ENCODE assay signal across 8 cellular contexts in the genomic region with DNA sequence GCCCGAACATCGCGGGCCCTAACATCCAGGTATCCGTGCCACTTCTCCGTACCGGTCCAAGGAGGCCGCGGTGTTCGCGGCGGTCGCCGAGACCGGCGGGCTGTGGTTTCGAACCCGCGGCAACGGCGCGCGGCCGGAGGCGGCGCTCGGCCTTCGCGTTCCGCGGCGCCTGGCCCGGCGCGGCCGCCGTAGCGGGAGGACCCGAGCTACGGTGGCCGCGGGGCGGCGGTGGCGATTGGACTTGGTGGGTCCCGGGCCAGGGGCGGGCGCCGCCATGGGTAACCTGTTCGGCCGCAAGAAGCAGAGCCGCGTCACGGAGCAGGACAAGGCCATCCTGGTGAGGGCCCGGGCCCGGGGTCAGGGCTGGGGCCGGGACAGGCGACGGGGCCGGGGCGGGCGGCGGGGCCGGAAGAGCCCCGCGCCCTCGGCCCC. TPM values are rescaled to one million over a fixed set of nuclear protein-coding genes. Genes with fewer than 3 reads are reported as not detected.
DNase-seq lines count a peak whose midpoint lies in the region; ATAC-seq, FAIRE-seq and TF ChIP-seq lines count a peak whose summit lies in the region.

A gene (plus strand): TSS at position 197 of the 432 bp plus-strand sequence. CDS start 78 bp downstream, at position 275.

- intact Hi-C loops in activated B cell treated with CpG ODN at 0.5 μM for 24 hours (cut with micrococcal nuclease): loop anchor here (1.0 kb wide), 1 partner anchor 447 kb away; a partner anchor contains a TSS

- peak; percentile 62 for ATAC-seq in activated B cell treated with CpG ODN at 0.5 μM for 24 hours (ENCODE audit: low read depth)
- no peak for ATAC-seq in HG03342 (IDR thresholded peaks at IDR 0.05; ENCODE audit: unreplicated experiment)

- H3K4me3 ChIP-seq in BE2C (ENCODE audit: low read depth, low read length): peak within 1 kb of the TSS; percentile 72
- peak within 1 kb of the TSS; percentile 64 for H3K4me3 ChIP-seq in bronchial epithelial cell (ENCODE audit: low read depth, low read length)
- peak within 1 kb of the TSS; percentile 79 to 99 (median 97) for H3K4me3 ChIP-seq in skin epidermis

- H3K27ac Mint-ChIP-seq in activated B cell treated with CpG ODN at 0.5 μM for 24 hours: peak within 1 kb of the TSS; percentile 50

- POLR2A ChIA-PET in activated B cell treated with CpG ODN at 0.5 μM for 24 hours (lab: Charles Lee): interaction anchor here (0.6 to 1.5 kb wide), 3 partner anchors 537 to 658 kb away, joined by 3 to 5 read pairs (median 3); a partner anchor contains a TSS

- no peaks in the 10 kb centered on the region for H3K9me3 Mint-ChIP-seq in activated B cell treated with CpG ODN at 0.5 μM for 24 hours

- CTCF ChIA-PET in activated B cell treated with CpG ODN at 0.5 μM for 24 hours (lab: Charles Lee): no interaction called here

- DNase-seq in BE2C: peak; percentile 79
- peak; percentile 48 for DNase-seq in NCI-H1048 (lab: John Stamatoyannopoulos, UW)
- peak; percentile 81 for DNase-seq in activated B cell treated with CpG ODN at 0.5 μM for 24 hours
- DNase-seq in bronchial epithelial cell (ENCODE audit: low read depth): peak; percentile 19
- DNase-seq in iPS-NIHi11 (ENCODE audit: low spot score): peak; percentile 96

- H3K27me3 ChIP-seq in BE2C: peaks cover 11% of the 10 kb centered on the region
- no peaks in the 10 kb centered on the region for H3K27me3 ChIP-seq in bronchial epithelial cell (ENCODE audit: control insufficient read depth, insufficient read depth, low read length)

- peak within 1 kb of the TSS; percentile 70 to 95 (median 84) for H3K27ac ChIP-seq in skin epidermis

- no peak for FAIRE-seq in bronchial epithelial cell (lab: Jason Lieb, UNC)

- H3K27me3 Mint-ChIP-seq in activated B cell treated with CpG ODN at 0.5 μM for 24 hours: no peaks in the 10 kb centered on the region

- peaks cover under 1% of the 10 kb centered on the region; the same call in 1 of the 2 replicates for H3K36me3 ChIP-seq in BE2C
- H3K36me3 ChIP-seq in bronchial epithelial cell (ENCODE audit: control insufficient read depth, insufficient read depth, low read length): peaks cover 12% of the 10 kb centered on the region

- H3K4me3 Mint-ChIP-seq in activated B cell treated with CpG ODN at 0.5 μM for 24 hours: peak within 1 kb of the TSS; percentile 83

- H3K9me3 ChIP-seq in BE2C: no peaks in the 10 kb centered on the region

- H3K4me1 Mint-ChIP-seq in activated B cell treated with CpG ODN at 0.5 μM for 24 hours: peaks cover 43% of the 10 kb centered on the region

- TF ChIP-seq CTCF in BE2C (IDR thresholded peaks at IDR 0.05; ENCODE audit: low read depth, low read length): no peak
- TF ChIP-seq CTCF in activated B cell treated with CpG ODN at 0.5 μM for 24 hours (IDR thresholded peaks at IDR 0.05): no peak
- TF ChIP-seq CTCF in bronchial epithelial cell (IDR thresholded peaks at IDR 0.05; ENCODE audit: insufficient read depth, low read length, severe bottlenecking): peak; percentile 20

- TF ChIP-seq POLR2A in GM19099 (IDR thresholded peaks at IDR 0.05; ENCODE audit: extremely low read depth, insufficient read length, low read depth): peak; percentile 59

- peaks cover 17% of the 10 kb centered on the region for H3K36me3 Mint-ChIP-seq in activated B cell treated with CpG ODN at 0.5 μM for 24 hours (ENCODE audit: low read depth)

- H3K4me1 ChIP-seq in BE2C: no peaks in the 10 kb centered on the region

RNA-seq across cellular contexts. Expression of the gene that starts here (rescaled TPM):
- polyA plus RNA-seq in BE2C (2012; ENCODE audit: insufficient read depth, insufficient read length, low read depth): 21.2 TPM
- total RNA-seq in activated B cell treated with CpG ODN at 0.5 μM for 24 hours (35.1 and 36.6 TPM in 2 replicates), bronchial epithelial cell (5.8 and 8.6 TPM in 2 replicates)

Comparison
In these comparisons a context has a peak if more than half of its experiments do, and no peak if none do; other contexts are left out.
1. DNase-seq: peak in every context shown above with its lines; median percentile 96 in iPS-NIHi11; 81 in activated B cell treated with CpG ODN at 0.5 μM for 24 hours; 79 in BE2C; 48 in NCI-H1048; 19 in bronchial epithelial cell.